Comparison of ENCODE assay signal across 9 cellular contexts in genomic region chr11:133951484-133952198, GRCh38. TPM values are rescaled to one million over a fixed set of nuclear protein-coding genes. Genes with fewer than 3 reads are reported as not detected.
A peak's percentile ranks its signal among the peaks of the same experiment; 100 is the strongest.
DNase-seq lines count a peak whose midpoint lies in the region; ATAC-seq and TF ChIP-seq lines count a peak whose summit lies in the region.
"Had no signal": no experiment of that assay in that cellular context is flagged by ENCODE, and none has a peak within 500 bp of the region (broad histone marks: within the 10 kb centered on the region; RNA-seq: fewer than 3 reads in every experiment).

No MANE protein-coding gene starts in this region.

- H3K4me3 ChIP-seq in WERI-Rb-1 (ENCODE audit: low read depth, low read length) = peak overlapping the region; percentile 33
- H3K4me3 ChIP-seq in iPS-20b (ENCODE audit: low read length) = peak overlapping the region; percentile 48; the same call in 1 of the 2 replicates
- H3K4me3 ChIP-seq in testis = peak overlapping the region; percentile 12 to 34
- H3K4me3 ChIP-seq: adrenal gland, pancreas had no signal

- H3K9me3 ChIP-seq in WERI-Rb-1 (ENCODE audit: severe bottlenecking) = no peaks in the 10 kb centered on the region
- H3K9me3 ChIP-seq in iPS-20b (ENCODE audit: insufficient read depth, low read depth, low read length) = no peaks in the 10 kb centered on the region
- no peaks in the 10 kb centered on the region for H3K9me3 ChIP-seq in testis
- H3K9me3 ChIP-seq: adrenal gland, pancreas had no signal

- WGBS in testis, 2 donors = 24 to 42% methylated on average over 16 to 25 of the region's 25 CpGs

- H3K9ac ChIP-seq in iPS-20b (ENCODE audit: low read depth, low read length) = peak overlapping the region; percentile 56; the same call in 1 of the 2 replicates

- DNase-seq in M059J (ENCODE audit: low read depth) = peak; percentile 42
- peak; percentile 44 for DNase-seq in WERI-Rb-1
- DNase-seq in testis = peak; percentile 73
- no peak for DNase-seq in D341Med (ENCODE audit: low spot score)
- DNase-seq in COLO829 (ENCODE audit: low spot score) = no peak

- TF ChIP-seq CTCF in WERI-Rb-1 (IDR thresholded peaks at IDR 0.05; ENCODE audit: low read depth, low read length) = no peak
- no peak for TF ChIP-seq CTCF in testis (IDR thresholded peaks at IDR 0.05)

- no peaks in the 10 kb centered on the region; the same call in none of the 2 replicates for H3K36me3 ChIP-seq in WERI-Rb-1
- no peaks in the 10 kb centered on the region for H3K36me3 ChIP-seq in iPS-20b (ENCODE audit: insufficient read depth, low read depth, low read length)
- H3K36me3 ChIP-seq in testis (ENCODE audit: low read depth, missing control alignments) = no peaks in the 10 kb centered on the region
- H3K36me3 ChIP-seq: adrenal gland, pancreas had no signal

- TF ChIP-seq POLR2A in testis (IDR thresholded peaks at IDR 0.05) = no peak

- intact Hi-C loops in testis (cut with DNase I; ENCODE audit: low total_unique reads) = loop anchor here (10.0 kb wide), 1 partner anchor 83 kb away; no protein-coding TSS in a partner anchor

- H3K27ac ChIP-seq in WERI-Rb-1 = peak overlapping the region; percentile 73
- no peak overlapping the region for H3K27ac ChIP-seq in iPS-20b (ENCODE audit: low read length)
- H3K27ac ChIP-seq in testis = peak overlapping the region; percentile 64 to 78
- H3K27ac ChIP-seq: pancreas had no signal

- H3K4me1 ChIP-seq in iPS-20b (ENCODE audit: insufficient read depth, low read length) = peaks cover 62% of the 10 kb centered on the region
- peaks cover 67% of the 10 kb centered on the region for H3K4me1 ChIP-seq in testis

- no peak for ATAC-seq in HG02870 (IDR thresholded peaks at IDR 0.05; ENCODE audit: unreplicated experiment)
- ATAC-seq: pancreas had no signal

- H3K27me3 ChIP-seq in WERI-Rb-1 (ENCODE audit: insufficient read depth, low read depth, severe bottlenecking) (no peaks in the 10 kb centered on the region), iPS-20b (ENCODE audit: insufficient read depth, low read length) (peaks cover 39% of the 10 kb centered on the region), testis (no peaks in the 10 kb centered on the region)
- H3K27me3 ChIP-seq: pancreas had no signal

RNA-seq across cellular contexts. Expression of gene IGSF9B, which starts 5.1 kb away (rescaled TPM):
- 0.02 TPM in 1 of 2 replicates, not detected in the other for total RNA-seq in M059J (2014; rRNA removed; shearing (Covaris generic))
- total RNA-seq in testis = 100 to 1,000 TPM in 1 of 2 donors, 10 to 100 TPM in 1; 71.9 to 119 TPM
- 16.8 TPM for polyA plus RNA-seq in testis (ENCODE audit: insufficient read depth, low read depth, low replicate concordance)

Comparison
In these comparisons a context has a peak if more than half of its experiments do, and no peak if none do; other contexts are left out.
1. DNase-seq: peak in M059J (single experiment), WERI-Rb-1 (single experiment) and testis (single experiment); none in D341Med (single experiment) and COLO829 (single experiment).
2. RNA of gene IGSF9B, which starts 5.1 kb away (total RNA-seq): 71.9 to 119 TPM in testis; 0.02 TPM in M059J; every median in the first group is over 10 times any median in the second.
3. Peak in every context shown above with its lines, with median percentiles within 50 percentile points of each other: H3K4me3 ChIP-seq.